ENCODE assay signal across 8 cellular contexts in the genomic region with DNA sequence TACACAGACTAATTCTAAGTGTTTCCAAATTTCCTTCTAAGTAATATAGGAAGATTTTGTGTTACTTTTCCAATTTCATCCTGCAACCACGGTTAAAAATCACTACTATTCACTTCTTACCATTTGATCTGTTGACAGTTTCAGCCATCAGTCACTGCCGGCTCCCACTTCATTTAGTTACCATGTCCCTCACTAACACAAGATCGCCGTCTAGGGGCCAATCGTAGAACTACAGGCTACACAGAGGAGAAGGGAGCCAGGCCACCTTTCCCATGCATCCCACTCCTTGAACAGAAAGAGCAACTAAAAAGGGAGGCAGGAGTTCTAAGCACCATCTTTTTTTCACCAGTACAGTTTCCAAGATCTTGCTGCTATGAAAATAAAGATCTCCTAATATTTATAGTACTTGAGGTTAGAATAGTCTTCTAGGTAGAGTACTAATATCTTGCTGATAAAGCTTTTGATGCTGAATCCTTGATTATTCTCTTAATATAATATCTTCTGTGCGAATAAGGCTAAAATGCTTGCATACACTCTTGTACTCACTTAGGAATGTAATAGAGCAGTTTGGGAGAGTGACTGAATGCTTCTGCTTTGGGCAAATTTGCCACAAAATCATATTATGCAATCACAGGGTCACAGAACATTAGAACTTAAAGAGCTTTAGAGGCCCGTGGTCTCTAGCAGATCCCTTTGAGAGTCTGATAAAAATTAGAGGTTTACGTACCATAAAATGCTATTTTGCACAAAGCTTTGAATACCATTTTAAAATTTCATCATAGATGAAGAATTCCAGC. TPM values are rescaled to one million over a fixed set of nuclear protein-coding genes. Genes with fewer than 3 reads are reported as not detected.
DNase-seq lines count a peak whose midpoint lies in the region; ATAC-seq and TF ChIP-seq lines count a peak whose summit lies in the region.

No MANE protein-coding gene starts in this region.

- H3K27ac ChIP-seq in adrenal gland, result peak overlapping the region in 1 of 5 donors; percentile 17
- H3K27ac ChIP-seq in right cardiac atrium (ENCODE audit: low read length), result no peak overlapping the region

- H3K9me3 ChIP-seq in adrenal gland (replicated peaks in 1 of 3) (no peaks in the 10 kb centered on the region), right cardiac atrium (ENCODE audit: control insufficient read depth, low read length) (no peaks in the 10 kb centered on the region)

- H3K27me3 ChIP-seq in adrenal gland, result no peaks in the 10 kb centered on the region
- H3K27me3 ChIP-seq in right cardiac atrium (ENCODE audit: control insufficient read depth, insufficient read depth), result no peaks in the 10 kb centered on the region

- TF ChIP-seq CTCF in adrenal gland (IDR thresholded peaks at IDR 0.05), result peak; percentile 74 to 88 (median 80)

- H3K4me3 ChIP-seq in adrenal gland (no peak overlapping the region), right cardiac atrium (ENCODE audit: low read length) (no peak overlapping the region)

- intact Hi-C loops in adrenal gland (cut with DNase I) (loop anchor here in 1 of 2 donors (10.0 kb wide), 1 partner anchor 149 kb away; no protein-coding TSS in a partner anchor), right cardiac atrium (cut with DNase I) (loop anchor here in 1 of 4 donors (10.0 kb wide), 1 partner anchor 131 kb away; no protein-coding TSS in a partner anchor)

- no peak for TF ChIP-seq POLR2A in adrenal gland (IDR thresholded peaks at IDR 0.05)

- 32 to 37% (median 35%) methylated on average over 8 of the region's 8 CpGs for WGBS in adrenal gland, 4 donors
- WGBS in right cardiac atrium, result 24% methylated on average over 8 of the region's 8 CpGs

- H3K36me3 ChIP-seq in adrenal gland (replicated peaks in 1 of 2), result no peaks in the 10 kb centered on the region

- peak; percentile 68 for DNase-seq in Ammon's horn (ENCODE audit: low spot score)
- DNase-seq in NCI-H1092 treated with DMSO at 0.1 percent for 48 hours (lab: John Stamatoyannopoulos, UW), result peak; percentile 21
- DNase-seq in SW480 (ENCODE audit: low spot score), result peak; percentile 72
- DNase-seq in adrenal gland, result peak; percentile 60 to 88 (median 77)
- DNase-seq in right cardiac atrium, result peak; percentile 84 to 93 (median 88)
- DNase-seq in smooth muscle cell of the brain vasculature (ENCODE audit: low read depth, low spot score), result peak; percentile 72

- H3K4me1 ChIP-seq in adrenal gland (replicated peaks in 1 of 2) (peaks cover 19 to 30% of the 10 kb centered on the region in 2 donors), right cardiac atrium (ENCODE audit: control insufficient read depth, insufficient read depth, low read length) (peaks cover 6% of the 10 kb centered on the region)

- peak; percentile 60 for ATAC-seq in GM19452 (IDR thresholded peaks at IDR 0.05; ENCODE audit: unreplicated experiment)
- ATAC-seq in right cardiac atrium, result peak; percentile 74 to 86
- no peak for ATAC-seq in HG03039 (IDR thresholded peaks at IDR 0.05; ENCODE audit: unreplicated experiment)

RNA-seq across cellular contexts. Expression of a gene that starts 39.5 kb away (rescaled TPM):
- total RNA-seq in adrenal gland (100 to 1,000 TPM in 2 of 8 donors, 10 to 100 TPM in 6; 22.4 to 118 (median 46.0) TPM), right cardiac atrium (100 to 1,000 TPM in 1 of 4 donors, 10 to 100 TPM in 3; 43.7 to 142 (median 53.4) TPM)
- polyA plus RNA-seq in adrenal gland (10 to 100 TPM in 2 of 3 donors, 1 to 10 TPM in 1; 9.7 to 16.7 (median 13.7) TPM), right cardiac atrium (10.1 TPM)

Comparison
In these comparisons a context has a peak if more than half of its experiments do, and no peak if none do; other contexts are left out.
1. DNase-seq: peak in every context shown above with its lines; median percentile 88 in right cardiac atrium; 77 in adrenal gland; 72 in SW480; 72 in smooth muscle cell of the brain vasculature; 68 in Ammon's horn; 21 in NCI-H1092 treated with DMSO at 0.1 percent for 48 hours.